In the genomic region with DNA sequence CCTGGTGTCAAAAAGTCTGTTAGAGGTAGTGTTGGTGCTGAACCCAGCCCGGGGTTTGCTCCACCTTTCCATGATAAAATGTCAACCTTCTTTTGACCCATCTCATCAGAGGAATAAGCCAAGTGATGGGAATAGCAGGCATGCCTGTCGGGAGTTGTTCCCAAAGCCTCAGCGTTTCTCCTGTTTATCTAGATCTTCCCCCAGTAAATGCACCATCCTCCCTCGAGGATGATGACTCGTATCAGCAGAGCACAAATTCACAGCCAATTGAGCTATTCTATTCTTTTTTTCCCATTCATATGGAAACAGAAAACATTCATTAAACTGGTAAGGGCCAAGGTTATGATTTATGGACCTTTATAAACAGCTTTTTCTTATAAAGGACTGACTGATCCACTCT, we compare ENCODE assay signal across 29 cellular contexts.
DNase-seq lines count a peak whose midpoint lies in the region; ATAC-seq and TF ChIP-seq lines count a peak whose summit lies in the region.
"Had no signal": no experiment of that assay in that cellular context is flagged by ENCODE, and none has a peak within 500 bp of the region (broad histone marks: within the 10 kb centered on the region; RNA-seq: fewer than 3 reads in every experiment).

No MANE protein-coding gene starts in this region.

- no peaks in the 10 kb centered on the region for H3K9me3 Mint-ChIP-seq in HFFc6
- H3K9me3 Mint-ChIP-seq: effector memory CD8-positive, alpha-beta T cell; nephron had no signal

- peaks cover 1% of the 10 kb centered on the region; the same call in 1 of the 2 replicates for H3K27me3 Mint-ChIP-seq in HFFc6 (ENCODE audit: insufficient read depth)
- H3K27me3 Mint-ChIP-seq: activated CD4-positive, alpha-beta T cell treated with anti-CD3 and anti-CD28 coated beads, Interleukin-2, amount 10 ng/mL, durations not matched to agents 24 days and 14 days; effector memory CD8-positive, alpha-beta T cell had no signal

- ATAC-seq in GM21515 (IDR thresholded peaks at IDR 0.05; ENCODE audit: unreplicated experiment), result no peak
- no peak for ATAC-seq in body of pancreas
- ATAC-seq in GM18858 (IDR thresholded peaks at IDR 0.05; ENCODE audit: unreplicated experiment), result no peak
- ATAC-seq: effector memory CD8-positive, alpha-beta T cell; esophagus mucosa; pancreas had no signal

- H3K4me3 Mint-ChIP-seq in HFFc6, result peak overlapping the region; percentile 23; the same call in 1 of the 2 replicates
- H3K4me3 Mint-ChIP-seq: activated CD4-positive, alpha-beta T cell treated with anti-CD3 and anti-CD28 coated beads, Interleukin-2, amount 10 ng/mL, durations not matched to agents 24 days and 14 days; effector memory CD8-positive, alpha-beta T cell; nephron had no signal

- H3K4me1 Mint-ChIP-seq in HFFc6 (ENCODE audit: low read depth), result peaks cover 22% of the 10 kb centered on the region

- no peak overlapping the region for H3K27ac ChIP-seq in body of pancreas
- H3K27ac ChIP-seq: A549, pancreas, spleen, VCaP had no signal

- H3K9me3 ChIP-seq in body of pancreas, result no peaks in the 10 kb centered on the region
- H3K9me3 ChIP-seq: A549, pancreas, right atrium auricular region, spleen had no signal

- peaks cover 0 to 2% of the 10 kb centered on the region in 2 donors for H3K36me3 ChIP-seq in body of pancreas (replicated peaks in 1 of 2; ENCODE audit: insufficient read depth in 1 of 2, low read depth in 2 of 2)
- H3K36me3 ChIP-seq: right atrium auricular region had no signal

- TF ChIP-seq CTCF in HFFc6 (IDR thresholded peaks at IDR 0.05) (no peak), choroid plexus epithelial cell (conservative IDR thresholded peaks at IDR 0.05; ENCODE audit: low read depth, low read length) (no peak), body of pancreas (IDR thresholded peaks at IDR 0.05) (no peak)

- H3K36me3 Mint-ChIP-seq in HFFc6 (ENCODE audit: low read depth), result no peaks in the 10 kb centered on the region

- H3K4me3 ChIP-seq in choroid plexus epithelial cell (ENCODE audit: low read depth, low read length) (no peak overlapping the region), body of pancreas (no peak overlapping the region)
- H3K4me3 ChIP-seq: A549, coronary artery, lung, pancreas, right atrium auricular region, spleen had no signal

- DNase-seq in Ammon's horn (ENCODE audit: low spot score), result peak; percentile 21
- DNase-seq in HFFc6, result peak; percentile 9
- DNase-seq in choroid plexus epithelial cell (ENCODE audit: low read depth), result peak; percentile 13
- peak; percentile 18 for DNase-seq in iris pigment epithelial cell (ENCODE audit: low read depth)
- no peak for DNase-seq in H4 (ENCODE audit: low spot score)
- DNase-seq in body of pancreas, result no peak
- DNase-seq: activated CD4-positive, alpha-beta T cell treated with anti-CD3 and anti-CD28 coated beads, Interleukin-2, amount 10 ng/mL, durations not matched to agents 24 days and 14 days; activated naive CD4-positive, alpha-beta T cell treated with Interleukin-2 at 50 U/mL for 16 hours; amygdala; DMS79; effector memory CD8-positive, alpha-beta T cell; glutamatergic neuron; NCI-H1092 treated with DMSO at 0.1 percent for 48 hours; NCI-H187 treated with DMSO at 0.1 percent for 48 hours; NCI-H2171 treated with DMSO at 0.1 percent for 48 hours; NCI-H524 treated with DMSO at 0.1 percent for 48 hours; NK-92 treated with Interleukin-12 subunit alpha and Interleukin-12 subunit beta, amount 100 ng/mL, for 24 hours; pancreas; SHP77; spleen had no signal

- H3K4me1 ChIP-seq in body of pancreas, result no peaks in the 10 kb centered on the region
- H3K4me1 ChIP-seq: A549, pancreas had no signal

- no peak for TF ChIP-seq POLR2A in body of pancreas (IDR thresholded peaks at IDR 0.05)

- no peaks in the 10 kb centered on the region for H3K27me3 ChIP-seq in body of pancreas
- H3K27me3 ChIP-seq: pancreas, right atrium auricular region, spleen had no signal

- WGBS in body of pancreas, 2 donors, result 83 to 85% methylated on average over 5 of the region's 5 CpGs

- intact Hi-C loops in body of pancreas (cut with DNase I), result no loop called here

- H3K27ac Mint-ChIP-seq in HFFc6, result peak overlapping the region; percentile 22; the same call in 1 of the 2 replicates
- H3K27ac Mint-ChIP-seq: activated CD4-positive, alpha-beta T cell treated with anti-CD3 and anti-CD28 coated beads, Interleukin-2, amount 10 ng/mL, durations not matched to agents 24 days and 14 days; effector memory CD8-positive, alpha-beta T cell had no signal

Comparison
In these comparisons a context has a peak if more than half of its experiments do, and no peak if none do; other contexts are left out.
1. DNase-seq: peak in Ammon's horn (single experiment), HFFc6 (single experiment), choroid plexus epithelial cell (single experiment) and iris pigment epithelial cell (single experiment); none in H4 (single experiment) and body of pancreas (0 of 4).